Comparison of ENCODE assay signal across 9 cellular contexts in genomic region chr11:15969701-15970329, GRCh38.
DNase-seq lines count a peak whose midpoint lies in the region; ATAC-seq, FAIRE-seq and TF ChIP-seq lines count a peak whose summit lies in the region.
"Had no signal": no experiment of that assay in that cellular context is flagged by ENCODE, and none has a peak within 500 bp of the region (broad histone marks: within the 10 kb centered on the region; RNA-seq: fewer than 3 reads in every experiment).

No MANE protein-coding gene starts in this region.

- no peak for TF ChIP-seq RAD21 in A549 (conservative IDR thresholded peaks at IDR 0.05 in 1 of 2, IDR thresholded peaks at IDR 0.05 in 1 of 2)

- peak overlapping the region; percentile 72 for H3K4me2 ChIP-seq in A549
- peak overlapping the region; percentile 61 for H3K4me2 ChIP-seq in GM23248 (ENCODE audit: unreplicated experiment)

- no peak for TF ChIP-seq POLR2A in A549 (IDR thresholded peaks at IDR 0.05; ENCODE audit: low read length)

- H3K4me1 ChIP-seq in A549 (peaks cover 35% of the 10 kb centered on the region), GM23248 (ENCODE audit: insufficient read depth) (peaks cover 21% of the 10 kb centered on the region), right cardiac atrium (ENCODE audit: control insufficient read depth, insufficient read depth, low read length) (peaks cover 21% of the 10 kb centered on the region)

- no peaks in the 10 kb centered on the region for H3K9me2 ChIP-seq in GM23248 (ENCODE audit: insufficient read depth)

- H3K27me3 ChIP-seq in GM23248 (replicated peaks; ENCODE audit: insufficient read depth) (no peaks in the 10 kb centered on the region), right cardiac atrium (ENCODE audit: control insufficient read depth, insufficient read depth) (no peaks in the 10 kb centered on the region)
- H3K27me3 ChIP-seq: BLaER1 treated with 17β-estradiol and CSF1 and Interleukin-3, amounts not matched to agents 10 nM and 100 nM had no signal

- POLR2A ChIA-PET in A549 (lab: Yijun Ruan, JAX): no interaction called here
- POLR2A ChIA-PET in activated CD4-positive, alpha-beta T cell treated with anti-CD3 and anti-CD28 coated beads for 36 hours (lab: Charles Lee): no interaction called here

- no peaks in the 10 kb centered on the region for H3K9me3 ChIP-seq in A549
- H3K9me3 ChIP-seq in GM23248 (ENCODE audit: low read depth): no peaks in the 10 kb centered on the region
- H3K9me3 ChIP-seq in right cardiac atrium (ENCODE audit: control insufficient read depth, low read length): no peaks in the 10 kb centered on the region
- H3K9me3 ChIP-seq: BLaER1 treated with 17β-estradiol and CSF1 and Interleukin-3, amounts not matched to agents 10 nM and 100 nM had no signal

- no peaks in the 10 kb centered on the region for H3K36me3 Mint-ChIP-seq in activated CD4-positive, alpha-beta T cell treated with anti-CD3 and anti-CD28 coated beads for 36 hours (ENCODE audit: low read depth)

- ATAC-seq in A549 (no peak), right cardiac atrium (peak; percentile 52 to 63)
- no peak for ATAC-seq in activated CD4-positive, alpha-beta T cell treated with anti-CD3 and anti-CD28 coated beads for 36 hours

- TF ChIP-seq CTCF in A549 (IDR thresholded peaks at IDR 0.05): no peak

- 84% methylated on average over 6 of the region's 6 CpGs for WGBS in A549 (ENCODE audit: missing lambda C conversion rate)
- 19 to 29% methylated on average over 6 of the region's 6 CpGs for WGBS in GM23248 (ENCODE audit: low coverage in 1 of 2, low lambda C conversion rate in 2 of 2, missing lambda C conversion rate in 2 of 2), 2 experiments
- 57% methylated on average over 6 of the region's 6 CpGs for WGBS in right cardiac atrium

- peak overlapping the region; percentile 40 for H2AFZ ChIP-seq in GM23248

- H3K4me3 ChIP-seq in A549 (no peak overlapping the region), GM23248 (peak overlapping the region; percentile 36), right cardiac atrium (ENCODE audit: low read length) (no peak overlapping the region)
- H3K4me3 ChIP-seq: BLaER1 treated with 17β-estradiol and CSF1 and Interleukin-3, amounts not matched to agents 10 nM and 100 nM had no signal

- H3F3A ChIP-seq in GM23248 (ENCODE audit: insufficient read depth): peaks cover 14% of the 10 kb centered on the region; the same call in 1 of the 2 replicates

- DNase-seq in A549 (ENCODE audit: low read depth in 1 of 2, low spot score in 1 of 2) (no peak), GM23248 (peak; percentile 84), SK-MEL-5 (ENCODE audit: low read depth, low spot score) (peak; percentile 99), right cardiac atrium (peak in 2 of 3 donors; percentile 37 to 50), NOMO-1 treated with DMSO at 0.1 percent for 48 hours (lab: John Stamatoyannopoulos, UW; ENCODE audit: unreplicated experiment) (no peak), NCI-H345 treated with DMSO at 0.1 percent for 48 hours (lab: John Stamatoyannopoulos, UW; ENCODE audit: unreplicated experiment) (no peak), D341Med (ENCODE audit: low spot score) (no peak)
- no peak for DNase-seq in activated CD4-positive, alpha-beta T cell treated with anti-CD3 and anti-CD28 coated beads for 36 hours

- no peaks in the 10 kb centered on the region for H3K9me3 Mint-ChIP-seq in activated CD4-positive, alpha-beta T cell treated with anti-CD3 and anti-CD28 coated beads for 36 hours (ENCODE audit: low read depth)

- no peaks in the 10 kb centered on the region for H3K4me1 Mint-ChIP-seq in activated CD4-positive, alpha-beta T cell treated with anti-CD3 and anti-CD28 coated beads for 36 hours

- H4K20me1 ChIP-seq in GM23248 (ENCODE audit: insufficient read depth): no peaks in the 10 kb centered on the region
- H4K20me1 ChIP-seq: BLaER1 treated with 17β-estradiol and CSF1 and Interleukin-3, amounts not matched to agents 10 nM and 100 nM had no signal

- in situ Hi-C loops in GM23248 (cut with MboI): no loop called here
- in situ Hi-C loops in SK-MEL-5 (cut with HindIII; ENCODE audit: low pct_unique_long_range_greater_than_20kb, low sequenced_read_pairs): no loop called here

- CTCF ChIA-PET in A549 (lab: Yijun Ruan, JAX): no interaction called here
- CTCF ChIA-PET in activated CD4-positive, alpha-beta T cell treated with anti-CD3 and anti-CD28 coated beads for 36 hours (lab: Charles Lee): no interaction called here

- no peaks in the 10 kb centered on the region for H3K36me3 ChIP-seq in GM23248 (ENCODE audit: low read depth)
- H3K36me3 ChIP-seq: BLaER1 treated with 17β-estradiol and CSF1 and Interleukin-3, amounts not matched to agents 10 nM and 100 nM had no signal

- peak overlapping the region; percentile 53 for H3K9ac ChIP-seq in GM23248

- peaks cover 2% of the 10 kb centered on the region for H3K27me3 Mint-ChIP-seq in activated CD4-positive, alpha-beta T cell treated with anti-CD3 and anti-CD28 coated beads for 36 hours

- no peak for FAIRE-seq in A549 (lab: Jason Lieb, UNC)

- no peaks in the 10 kb centered on the region for H3K79me2 ChIP-seq in GM23248 (ENCODE audit: insufficient read depth)

- intact Hi-C loops in right cardiac atrium (cut with DNase I): no loop called here
- intact Hi-C loops in activated CD4-positive, alpha-beta T cell treated with anti-CD3 and anti-CD28 coated beads for 36 hours (cut with DNase I, micrococcal nuclease): no loop called here

- no peak overlapping the region for H3K4me3 Mint-ChIP-seq in activated CD4-positive, alpha-beta T cell treated with anti-CD3 and anti-CD28 coated beads for 36 hours

- H3K27ac ChIP-seq in A549 (peak overlapping the region; percentile 78 to 89), GM23248 (peak overlapping the region; percentile 76), right cardiac atrium (ENCODE audit: low read length) (no peak overlapping the region)

- no peak overlapping the region for H3K27ac Mint-ChIP-seq in activated CD4-positive, alpha-beta T cell treated with anti-CD3 and anti-CD28 coated beads for 36 hours

- no peak for TF ChIP-seq EP300 in A549 (IDR thresholded peaks at IDR 0.05)

TF ChIP-seq in A549, 52 proteins besides CTCF, POLR2A, EP300 and RAD21:
- TF ChIP-seq, protein P1, sequence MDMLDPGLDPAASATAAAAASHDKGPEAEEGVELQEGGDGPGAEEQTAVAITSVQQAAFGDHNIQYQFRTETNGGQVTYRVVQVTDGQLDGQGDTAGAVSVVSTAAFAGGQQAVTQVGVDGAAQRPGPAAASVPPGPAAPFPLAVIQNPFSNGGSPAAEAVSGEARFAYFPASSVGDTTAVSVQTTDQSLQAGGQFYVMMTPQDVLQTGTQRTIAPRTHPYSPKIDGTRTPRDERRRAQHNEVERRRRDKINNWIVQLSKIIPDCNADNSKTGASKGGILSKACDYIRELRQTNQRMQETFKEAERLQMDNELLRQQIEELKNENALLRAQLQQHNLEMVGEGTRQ (IDR thresholded peaks at IDR 0.05): no peak
- TF ChIP-seq FOSL2 (IDR thresholded peaks at IDR 0.05) (no peak), FOSL2 (CRISPR knock-in tag; IDR thresholded peaks at IDR 0.05) (no peak), MAFK (IDR thresholded peaks at IDR 0.05; ENCODE audit: partially characterized antibody) (no peak), PHF8 (IDR thresholded peaks at IDR 0.05; ENCODE audit: borderline replicate concordance, low read depth) (no peak), CBX2 (IDR thresholded peaks at IDR 0.05; ENCODE audit: borderline replicate concordance, low read depth) (no peak), ZNF302 (CRISPR knock-in tag; IDR thresholded peaks at IDR 0.05) (no peak), ZFP36 (IDR thresholded peaks at IDR 0.05; ENCODE audit: borderline replicate concordance, partially characterized antibody) (no peak), JUNB (IDR thresholded peaks at IDR 0.05) (no peak), TP53 (CRISPR knock-in tag; IDR thresholded peaks at IDR 0.05) (no peak), FOSB (CRISPR knock-in tag; IDR thresholded peaks at IDR 0.05) (no peak)
- TF ChIP-seq, protein P2, sequence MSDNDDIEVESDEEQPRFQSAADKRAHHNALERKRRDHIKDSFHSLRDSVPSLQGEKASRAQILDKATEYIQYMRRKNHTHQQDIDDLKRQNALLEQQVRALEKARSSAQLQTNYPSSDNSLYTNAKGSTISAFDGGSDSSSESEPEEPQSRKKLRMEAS (IDR thresholded peaks at IDR 0.05): no peak
- TF ChIP-seq, protein P3, sequence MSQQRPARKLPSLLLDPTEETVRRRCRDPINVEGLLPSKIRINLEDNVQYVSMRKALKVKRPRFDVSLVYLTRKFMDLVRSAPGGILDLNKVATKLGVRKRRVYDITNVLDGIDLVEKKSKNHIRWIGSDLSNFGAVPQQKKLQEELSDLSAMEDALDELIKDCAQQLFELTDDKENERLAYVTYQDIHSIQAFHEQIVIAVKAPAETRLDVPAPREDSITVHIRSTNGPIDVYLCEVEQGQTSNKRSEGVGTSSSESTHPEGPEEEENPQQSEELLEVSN (IDR thresholded peaks at IDR 0.05; ENCODE audit: borderline replicate concordance, low read depth): no peak

Comparison
In these comparisons a context has a peak if more than half of its experiments do, and no peak if none do; other contexts are left out.
1. ATAC-seq: peak in right cardiac atrium (2 of 2); none in A549 (0 of 2) and activated CD4-positive, alpha-beta T cell treated with anti-CD3 and anti-CD28 coated beads for 36 hours (single experiment).
2. DNase-seq: peak in GM23248 (single experiment), SK-MEL-5 (single experiment) and right cardiac atrium (2 of 3); none in A549 (0 of 2), NOMO-1 treated with DMSO at 0.1 percent for 48 hours (single experiment), NCI-H345 treated with DMSO at 0.1 percent for 48 hours (single experiment), D341Med (single experiment) and activated CD4-positive, alpha-beta T cell treated with anti-CD3 and anti-CD28 coated beads for 36 hours (single experiment).